In the genomic region with DNA sequence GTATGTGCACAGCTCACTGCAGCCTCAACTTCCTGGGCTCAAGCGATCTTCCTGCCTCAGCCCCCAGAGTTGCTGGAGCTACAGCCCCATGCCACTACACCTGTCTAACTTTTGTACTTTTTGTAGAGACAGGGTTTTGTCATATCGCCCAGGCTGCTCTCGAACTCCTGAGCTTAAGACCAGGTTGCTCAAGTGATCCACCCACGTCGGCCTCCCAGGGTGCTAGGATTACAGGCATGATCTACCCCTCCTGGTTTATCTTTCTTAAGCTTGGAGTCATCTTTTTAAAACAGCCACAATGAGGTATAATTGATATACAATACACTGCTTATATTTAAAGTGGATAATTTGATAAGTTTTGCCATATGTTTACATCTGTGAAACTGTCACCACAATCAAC, we compare ENCODE assay signal across 13 cellular contexts.
"Had no signal": no experiment of that assay in that cellular context is flagged by ENCODE, and none has a peak within 500 bp of the region (broad histone marks: within the 10 kb centered on the region; RNA-seq: fewer than 3 reads in every experiment).

No MANE protein-coding gene starts in this region.

- H3K9me3 Mint-ChIP-seq: activated CD4-positive, alpha-beta memory T cell treated with anti-CD3 and anti-CD28 coated beads for 36 hours; activated naive CD4-positive, alpha-beta T cell treated with anti-CD3 and anti-CD28 coated beads for 36 hours; activated T-helper 1 cell treated with anti-CD3 and anti-CD28 coated beads, Interleukin-12 subunit alpha, Interleukin-12 subunit beta, Interleukin-2, Interleukin-4 antibody, amounts not matched to agents 30 ng/mL and 10 ng/mL and 1 ng/mL, durations not matched to agents 14 hours and 24 hours and 36 hours; T-helper 2 cell treated with Interferon-gamma antibody and Interleukin-4, amounts not matched to agents 5 μg/mL and 100 μg/mL, for 36 hours had no signal

- DNase-seq: activated CD4-positive, alpha-beta memory T cell treated with anti-CD3 and anti-CD28 coated beads for 36 hours; activated CD4-positive, alpha-beta T cell treated with anti-CD3 and anti-CD28 coated beads for 1 hour; activated naive CD4-positive, alpha-beta T cell treated with anti-CD3 and anti-CD28 coated beads for 36 hours; amniotic stem cell; body of pancreas; foreskin melanocyte; SIG-M5; stimulated activated CD4-positive, alpha-beta T cell treated with anti-CD3 and anti-CD28 coated beads, Interleukin-4, amount 100 ng/mL, for 4 hours; SW 1271 had no signal

- ATAC-seq: body of pancreas had no signal

- H3K36me3 Mint-ChIP-seq: activated CD4-positive, alpha-beta memory T cell treated with anti-CD3 and anti-CD28 coated beads for 36 hours had no signal

- H3K27ac ChIP-seq: body of pancreas, neutrophil had no signal

- H3K4me3 ChIP-seq: body of pancreas, skin epidermis had no signal

- H3K27me3 ChIP-seq: body of pancreas, neutrophil had no signal

- H3K9me3 ChIP-seq: body of pancreas, neutrophil had no signal

- H3K4me3 Mint-ChIP-seq: activated CD4-positive, alpha-beta memory T cell treated with anti-CD3 and anti-CD28 coated beads for 36 hours; activated naive CD4-positive, alpha-beta T cell treated with anti-CD3 and anti-CD28 coated beads for 36 hours; activated T-helper 1 cell treated with anti-CD3 and anti-CD28 coated beads, Interleukin-12 subunit alpha, Interleukin-12 subunit beta, Interleukin-2, Interleukin-4 antibody, amounts not matched to agents 30 ng/mL and 10 ng/mL and 1 ng/mL, durations not matched to agents 14 hours and 24 hours and 36 hours; T-helper 2 cell treated with Interferon-gamma antibody and Interleukin-4, amounts not matched to agents 5 μg/mL and 100 μg/mL, for 36 hours had no signal

- H3K36me3 ChIP-seq: neutrophil had no signal

- H3K27ac Mint-ChIP-seq: activated CD4-positive, alpha-beta memory T cell treated with anti-CD3 and anti-CD28 coated beads for 36 hours; activated T-helper 1 cell treated with anti-CD3 and anti-CD28 coated beads, Interleukin-12 subunit alpha, Interleukin-12 subunit beta, Interleukin-2, Interleukin-4 antibody, amounts not matched to agents 30 ng/mL and 10 ng/mL and 1 ng/mL, durations not matched to agents 14 hours and 24 hours and 36 hours; T-helper 2 cell treated with Interferon-gamma antibody and Interleukin-4, amounts not matched to agents 5 μg/mL and 100 μg/mL, for 36 hours had no signal

- H3K27me3 Mint-ChIP-seq: activated CD4-positive, alpha-beta memory T cell treated with anti-CD3 and anti-CD28 coated beads for 36 hours had no signal
